30 cellular contexts compared by ENCODE assay signal in the genomic region with DNA sequence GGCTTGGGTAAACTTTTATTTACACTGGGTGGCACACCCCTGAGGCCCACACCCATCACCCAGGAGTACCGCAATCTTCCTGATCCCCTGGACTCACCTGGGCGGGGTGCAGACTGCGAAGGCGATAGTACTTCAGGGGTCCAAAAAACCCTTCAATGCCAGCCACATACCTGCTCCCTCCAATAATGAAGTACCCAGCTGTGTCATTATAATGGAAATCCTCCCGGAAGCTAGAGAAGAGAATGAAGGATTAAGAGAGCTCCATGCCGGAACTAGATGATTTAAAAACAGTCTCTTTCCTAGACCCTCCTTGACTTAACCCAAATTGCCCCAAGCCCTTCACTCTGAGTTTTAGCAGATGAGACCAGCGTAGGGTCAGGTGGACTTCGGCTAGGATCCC.
"Had no signal": no experiment of that assay in that cellular context is flagged by ENCODE, and none has a peak within 500 bp of the region (broad histone marks: within the 10 kb centered on the region; RNA-seq: fewer than 3 reads in every experiment).

No MANE protein-coding gene starts in this region.

- H3K36me3 Mint-ChIP-seq: mesothelial cell of epicardium had no signal

- H3K27ac ChIP-seq: epithelial cell of prostate, esophagus squamous epithelium, heart right ventricle, ovary, skin epidermis, thyroid gland, upper lobe of left lung, vagina, VCaP had no signal

- DNase-seq: activated CD4-positive, alpha-beta memory T cell treated with anti-CD3 and anti-CD28 coated beads for 36 hours; activated CD4-positive, alpha-beta T cell treated with anti-CD3 and anti-CD28 coated beads, Interleukin-2, amount 10 ng/mL, durations not matched to agents 24 days and 14 days; activated CD4-positive, CD25-positive, alpha-beta regulatory T cell treated with anti-CD3 and anti-CD28 coated beads, Interleukin-2, amount 50 U/mL, for 72 hours; activated CD8-positive, alpha-beta memory T cell treated with anti-CD3 and anti-CD28 coated beads, Interleukin-2, amount 50 U/mL, for 4 hours; activated gamma-delta T cell; activated naive CD4-positive, alpha-beta T cell treated with anti-CD3 and anti-CD28 coated beads, Interleukin-2, amount 10 ng/mL, durations not matched to agents 7 days and 5 days; activated T-cell treated with anti-CD3 and anti-CD28 coated beads, Interleukin-2, amount 50 U/mL, for 1 hour; dermis blood vessel endothelial cell; effector CD4-positive, alpha-beta T cell; esophagus squamous epithelium; foreskin melanocyte; heart right ventricle; left cardiac atrium; naive B cell; nephron progenitor cell; ovary; stimulated activated CD4-positive, alpha-beta T cell treated with anti-CD3 and anti-CD28 coated beads, Interleukin-12 subunit alpha, Interleukin-12 subunit beta, amount 100 ng/mL, for 4 hours; stimulated activated CD4-positive, alpha-beta T cell treated with anti-CD3 and anti-CD28 coated beads, Interleukin-4, amount 100 ng/mL, for 1 hour; stimulated activated naive CD8-positive, alpha-beta T cell treated with anti-CD3 and anti-CD28 coated beads, Interleukin-15, amount 100 ng/mL, for 72 hours; thyroid gland; upper lobe of left lung had no signal

- ATAC-seq: heart right ventricle; left cardiac atrium; sciatic nerve; stimulated activated naive CD8-positive, alpha-beta T cell treated with anti-CD3 and anti-CD28 coated beads, Interleukin-15, amount 100 ng/mL, for 72 hours had no signal

- H3K27ac Mint-ChIP-seq: activated CD4-positive, alpha-beta memory T cell treated with anti-CD3 and anti-CD28 coated beads for 36 hours; activated CD4-positive, alpha-beta T cell treated with anti-CD3 and anti-CD28 coated beads, Interleukin-2, amount 10 ng/mL, durations not matched to agents 24 days and 14 days; activated naive CD4-positive, alpha-beta T cell treated with anti-CD3 and anti-CD28 coated beads, Interleukin-2, amount 10 ng/mL, durations not matched to agents 7 days and 5 days; activated T-helper 1 cell treated with anti-CD3 and anti-CD28 coated beads, Interleukin-12 subunit alpha, Interleukin-12 subunit beta, Interleukin-2, Interleukin-4 antibody, amounts not matched to agents 30 ng/mL and 10 ng/mL and 1 ng/mL, durations not matched to agents 14 hours and 24 hours and 36 hours; mesothelial cell of epicardium; nephron progenitor cell; progenitor cell of endocrine pancreas; stimulated activated naive CD8-positive, alpha-beta T cell treated with anti-CD3 and anti-CD28 coated beads, Interleukin-15, amount 100 ng/mL, for 72 hours had no signal

- H3K4me3 Mint-ChIP-seq: activated CD4-positive, alpha-beta memory T cell treated with anti-CD3 and anti-CD28 coated beads for 36 hours; activated CD4-positive, alpha-beta T cell treated with anti-CD3 and anti-CD28 coated beads, Interleukin-2, amount 10 ng/mL, durations not matched to agents 24 days and 14 days; activated naive CD4-positive, alpha-beta T cell treated with anti-CD3 and anti-CD28 coated beads, Interleukin-2, amount 10 ng/mL, durations not matched to agents 7 days and 5 days; activated T-helper 1 cell treated with anti-CD3 and anti-CD28 coated beads, Interleukin-12 subunit alpha, Interleukin-12 subunit beta, Interleukin-2, Interleukin-4 antibody, amounts not matched to agents 30 ng/mL and 10 ng/mL and 1 ng/mL, durations not matched to agents 14 hours and 24 hours and 36 hours; central memory CD8-positive, alpha-beta T cell; mesothelial cell of epicardium; naive B cell; nephron progenitor cell; stimulated activated naive CD8-positive, alpha-beta T cell treated with anti-CD3 and anti-CD28 coated beads, Interleukin-15, amount 100 ng/mL, for 72 hours had no signal

- H3K36me3 ChIP-seq: ovary, thyroid gland, vagina had no signal

- H3K27me3 Mint-ChIP-seq: activated CD4-positive, alpha-beta memory T cell treated with anti-CD3 and anti-CD28 coated beads for 36 hours; activated CD4-positive, alpha-beta T cell treated with anti-CD3 and anti-CD28 coated beads, Interleukin-2, amount 10 ng/mL, durations not matched to agents 24 days and 14 days; activated naive CD4-positive, alpha-beta T cell treated with anti-CD3 and anti-CD28 coated beads, Interleukin-2, amount 10 ng/mL, durations not matched to agents 7 days and 5 days; central memory CD8-positive, alpha-beta T cell; naive B cell; progenitor cell of endocrine pancreas; stimulated activated naive CD8-positive, alpha-beta T cell treated with anti-CD3 and anti-CD28 coated beads, Interleukin-15, amount 100 ng/mL, for 72 hours had no signal

- H3K9me3 Mint-ChIP-seq: activated CD4-positive, alpha-beta memory T cell treated with anti-CD3 and anti-CD28 coated beads for 36 hours; activated CD4-positive, alpha-beta T cell treated with anti-CD3 and anti-CD28 coated beads, Interleukin-2, amount 10 ng/mL, durations not matched to agents 24 days and 14 days; activated naive CD4-positive, alpha-beta T cell treated with anti-CD3 and anti-CD28 coated beads, Interleukin-2, amount 10 ng/mL, durations not matched to agents 7 days and 5 days; activated T-helper 1 cell treated with anti-CD3 and anti-CD28 coated beads, Interleukin-12 subunit alpha, Interleukin-12 subunit beta, Interleukin-2, Interleukin-4 antibody, amounts not matched to agents 30 ng/mL and 10 ng/mL and 1 ng/mL, durations not matched to agents 14 hours and 24 hours and 36 hours; central memory CD8-positive, alpha-beta T cell; mesothelial cell of epicardium; naive B cell; nephron progenitor cell; stimulated activated naive CD8-positive, alpha-beta T cell treated with anti-CD3 and anti-CD28 coated beads, Interleukin-15, amount 100 ng/mL, for 72 hours had no signal

- H3K4me1 ChIP-seq: esophagus squamous epithelium, thyroid gland, upper lobe of left lung, vagina had no signal

- H3K9me3 ChIP-seq: esophagus squamous epithelium, heart right ventricle, ovary, thyroid gland, upper lobe of left lung, vagina had no signal

- H3K27me3 ChIP-seq: esophagus squamous epithelium, heart right ventricle, ovary, thyroid gland, upper lobe of left lung, vagina had no signal

- H3K4me1 Mint-ChIP-seq: activated naive CD4-positive, alpha-beta T cell treated with anti-CD3 and anti-CD28 coated beads, Interleukin-2, amount 10 ng/mL, durations not matched to agents 7 days and 5 days; mesothelial cell of epicardium; nephron progenitor cell; stimulated activated naive CD8-positive, alpha-beta T cell treated with anti-CD3 and anti-CD28 coated beads, Interleukin-15, amount 100 ng/mL, for 72 hours had no signal

- H3K4me3 ChIP-seq: esophagus squamous epithelium, heart right ventricle, ovary, skin epidermis, thyroid gland, upper lobe of left lung, vagina had no signal
